29 cellular contexts compared by ENCODE assay signal in genomic region chr3:169746924-169747323, GRCh38. TPM values are rescaled to one million over a fixed set of nuclear protein-coding genes. Genes with fewer than 3 reads are reported as not detected.
DNase-seq lines count a peak whose midpoint lies in the region; ATAC-seq, FAIRE-seq and TF ChIP-seq lines count a peak whose summit lies in the region.
"Had no signal": no experiment of that assay in that cellular context is flagged by ENCODE, and none has a peak within 500 bp of the region (broad histone marks: within the 10 kb centered on the region; RNA-seq: fewer than 3 reads in every experiment).

No MANE protein-coding gene starts in this region.

- H3K36me3 Mint-ChIP-seq in neural crest cell (ENCODE audit: low read depth): no peaks in the 10 kb centered on the region
- H3K36me3 Mint-ChIP-seq: CD8-positive, alpha-beta T cell had no signal

- H3K4me1 ChIP-seq in pancreas: no peaks in the 10 kb centered on the region
- H3K4me1 ChIP-seq: HAP-1 had no signal

- peak overlapping the region; percentile 14 for H3K27ac Mint-ChIP-seq in neural crest cell (ENCODE audit: unreplicated experiment)
- H3K27ac Mint-ChIP-seq: CD8-positive, alpha-beta T cell had no signal

- H3K9me3 Mint-ChIP-seq in neural crest cell: no peaks in the 10 kb centered on the region
- H3K9me3 Mint-ChIP-seq: CD8-positive, alpha-beta T cell had no signal

- TF ChIP-seq POLR2A in NB4 (IDR thresholded peaks at IDR 0.05; ENCODE audit: extremely low read depth, insufficient read length): no peak

- no peaks in the 10 kb centered on the region for H3K9me3 ChIP-seq in pancreas
- H3K9me3 ChIP-seq: HAP-1 had no signal

- no peaks in the 10 kb centered on the region for H3K36me3 ChIP-seq in pancreas
- H3K36me3 ChIP-seq: HAP-1 had no signal

- no peak overlapping the region for H3K27ac ChIP-seq in pancreas
- H3K27ac ChIP-seq: GM23248, KMS-11, RWPE1 had no signal

- no peak for FAIRE-seq in pancreas (lab: Jason Lieb, UNC)
- FAIRE-seq: GM12878 had no signal

- H3K4me1 Mint-ChIP-seq in neural crest cell: peaks cover 5% of the 10 kb centered on the region

- no peak overlapping the region for H3K4me3 Mint-ChIP-seq in neural crest cell
- H3K4me3 Mint-ChIP-seq: CD8-positive, alpha-beta T cell had no signal

- ATAC-seq in HG03139 (IDR thresholded peaks at IDR 0.05; ENCODE audit: unreplicated experiment): no peak
- no peak for ATAC-seq in pancreas
- ATAC-seq: CD8-positive, alpha-beta T cell; GM12878; PC-3; SK-N-SH treated with all-trans-retinoic acid at 6 μM for 48 hours had no signal

- H3K4me3 ChIP-seq in NB4 (ENCODE audit: low read depth, low read length): no peak overlapping the region
- H3K4me3 ChIP-seq in pancreas: no peak overlapping the region
- H3K4me3 ChIP-seq: GM12878, GM23248, HAP-1 had no signal

- H3K27me3 ChIP-seq in pancreas: no peaks in the 10 kb centered on the region

- DNase-seq in SIG-M5 treated with dmso at 0.1 percent for 504 hours (lab: John Stamatoyannopoulos, UW; ENCODE audit: unreplicated experiment) (peak; percentile 28), SIG-M5 (lab: John Stamatoyannopoulos, UW) (no peak), NB4 (ENCODE audit: low read depth) (peak; percentile 11), SKM-1 treated with dmso at 0.1 percent for 144 hours (lab: John Stamatoyannopoulos, UW; ENCODE audit: unreplicated experiment) (peak; percentile 45), neural crest cell (ENCODE audit: low read depth, low spot score) (no peak), LoVo (ENCODE audit: low spot score) (no peak), pancreas (no peak)
- DNase-seq: 8988T; C1 segment of cervical spinal cord; CD8-positive, alpha-beta T cell; DMS53; EL; GM23248; NCI-H1105 treated with DMSO at 0.1 percent for 48 hours; NCI-H2081; NCI-H2171; NCI-H345; NCI-H524; NCI-H774; NK-92 treated with Interleukin-12 subunit alpha and Interleukin-12 subunit beta, amount 100 ng/mL, for 24 hours; PC-3; SHP77 treated with DMSO at 0.1 percent for 48 hours had no signal

- TF ChIP-seq CTCF in NB4 (IDR thresholded peaks at IDR 0.05; ENCODE audit: low read depth, low read length) (no peak), neural crest cell (conservative IDR thresholded peaks at IDR 0.05) (no peak), pancreas (IDR thresholded peaks at IDR 0.05) (no peak)

- 51 to 65% methylated on average over 6 of the region's 6 CpGs for WGBS in pancreas, 2 donors

- peaks cover 24% of the 10 kb centered on the region for H3K27me3 Mint-ChIP-seq in neural crest cell (ENCODE audit: low read depth)

- intact Hi-C loops in pancreas (cut with DNase I): no loop called here

RNA-seq across cellular contexts. Expression of gene TERC, which starts 17.9 kb away (rescaled TPM):
- total RNA-seq in neural crest cell (16.2 and 19.5 TPM in 2 replicates), pancreas (10 to 100 TPM in 2 of 6 donors, 1 to 10 TPM in 3, not detected in 1; 1.0 to 11.1 (median 2.7) TPM)
- polyA plus RNA-seq in pancreas: not detected
- polyA plus RNA-seq: GM23248 had no signal

RNA-seq across cellular contexts. Expression of gene ACTRT3, which starts 22.4 kb away (rescaled TPM):
- 1.5 TPM in 2 replicates for total RNA-seq in neural crest cell
- under 1 TPM; 0.14 to 0.75 (median 0.37) TPM for total RNA-seq in pancreas
- polyA plus RNA-seq in pancreas: under 1 TPM; 0.49 to 0.82 TPM
- total RNA-seq: CD8-positive, alpha-beta T cell; HT1080 had no signal

RNA-seq across cellular contexts. Expression of gene MYNN, which starts 26.3 kb away (rescaled TPM):
- total RNA-seq in neural crest cell (15.0 and 15.7 TPM in 2 replicates), pancreas (1 to 10 TPM; 5.0 to 9.1 (median 6.7) TPM)
- 1 to 10 TPM; 4.0 to 7.0 TPM for polyA plus RNA-seq in pancreas

Comparison
In these comparisons a context has a peak if more than half of its experiments do, and no peak if none do; other contexts are left out.
1. DNase-seq: peak in SIG-M5 treated with dmso at 0.1 percent for 504 hours (single experiment), NB4 (single experiment) and SKM-1 treated with dmso at 0.1 percent for 144 hours (single experiment); none in SIG-M5 (single experiment), neural crest cell (single experiment), LoVo (single experiment) and pancreas (0 of 6).